9 cellular contexts compared by ENCODE assay signal in genomic region chr1:46036894-46037596, GRCh38.
DNase-seq lines count a peak whose midpoint lies in the region; ATAC-seq and TF ChIP-seq lines count a peak whose summit lies in the region.
"Had no signal": no experiment of that assay in that cellular context is flagged by ENCODE, and none has a peak within 500 bp of the region (broad histone marks: within the 10 kb centered on the region; RNA-seq: fewer than 3 reads in every experiment).

No MANE protein-coding gene starts in this region.

- H3K27me3 ChIP-seq in Loucy (ENCODE audit: insufficient read depth, low read length, poor library complexity, severe bottlenecking) (no peaks in the 10 kb centered on the region), suprapubic skin (no peaks in the 10 kb centered on the region)

- no peak overlapping the region for H2AFZ ChIP-seq in Loucy (ENCODE audit: low read length)

- H3F3A ChIP-seq in Loucy (ENCODE audit: low read depth): no peaks in the 10 kb centered on the region

- no peak overlapping the region for H3K4me3 ChIP-seq in Loucy (ENCODE audit: low read length, poor library complexity, severe bottlenecking)
- H3K4me3 ChIP-seq in foreskin fibroblast (ENCODE audit: low read depth in 1 of 2, low read length in 2 of 2): no peak overlapping the region
- no peak overlapping the region for H3K4me3 ChIP-seq in suprapubic skin
- H3K4me3 ChIP-seq: skin epidermis had no signal

- H3K9ac ChIP-seq in Loucy (ENCODE audit: low read depth, low read length, poor library complexity, severe bottlenecking): no peak overlapping the region

- H3K36me3 ChIP-seq in Loucy (ENCODE audit: insufficient read depth, low read length) (peaks cover 49% of the 10 kb centered on the region; the same call in 1 of the 2 replicates), suprapubic skin (peaks cover 21% of the 10 kb centered on the region)

- 17% methylated on average over 9 of the region's 9 CpGs for WGBS in suprapubic skin

- H3K4me1 ChIP-seq in Loucy (ENCODE audit: insufficient read depth, low read length, poor library complexity, severe bottlenecking) (peaks cover 9% of the 10 kb centered on the region), suprapubic skin (peaks cover 11% of the 10 kb centered on the region)

- H4K20me1 ChIP-seq in Loucy (ENCODE audit: insufficient read depth, low read length, poor library complexity, severe bottlenecking): no peaks in the 10 kb centered on the region

- no peak for TF ChIP-seq EP300 in suprapubic skin (IDR thresholded peaks at IDR 0.05)

- no peaks in the 10 kb centered on the region for H3K79me2 ChIP-seq in Loucy (ENCODE audit: insufficient read depth, low read length)

- H3K4me2 ChIP-seq in Loucy (ENCODE audit: low read depth, low read length, poor library complexity, severe bottlenecking): no peak overlapping the region

- H3K9me3 ChIP-seq in Loucy (ENCODE audit: insufficient read depth, low read depth, low read length) (no peaks in the 10 kb centered on the region), suprapubic skin (no peaks in the 10 kb centered on the region)

- TF ChIP-seq CTCF in GM12873 (IDR thresholded peaks at IDR 0.05; ENCODE audit: insufficient read depth, low read depth, low read length, missing control alignments): peak; percentile 98
- peak; percentile 99 for TF ChIP-seq CTCF in Loucy (conservative IDR thresholded peaks at IDR 0.05; ENCODE audit: low read length)
- TF ChIP-seq CTCF in foreskin fibroblast (IDR thresholded peaks at IDR 0.05; ENCODE audit: low read depth, low read length): peak; percentile 95
- peak; percentile 93 for TF ChIP-seq CTCF in suprapubic skin (IDR thresholded peaks at IDR 0.05)

- TF ChIP-seq POLR2A in suprapubic skin (IDR thresholded peaks at IDR 0.05): no peak

- no peaks in the 10 kb centered on the region for H3K9me2 ChIP-seq in Loucy (replicated peaks; ENCODE audit: low read depth, low read length)

- peak; percentile 39 to 75 for DNase-seq in SHP77 (lab: John Stamatoyannopoulos, UW)
- peak; percentile 75 for DNase-seq in activated T-helper 9 cell treated with anti-CD3 and anti-CD28 coated beads, Interleukin-2, amount 50 U/mL, for 16 hours (ENCODE audit: low read depth)
- peak; percentile 71 to 93 for DNase-seq in foreskin fibroblast
- peak in 54 of 56 donors; percentile 10 to 92 (median 69) for DNase-seq in nucleus accumbens (lab: John Stamatoyannopoulos, UW)
- peak; percentile 87 to 92 for DNase-seq in suprapubic skin (ENCODE audit: low spot score in 2 of 2)

- no peak overlapping the region for H3K27ac ChIP-seq in suprapubic skin
- H3K27ac ChIP-seq: skin epidermis had no signal

- ATAC-seq in HG03025 (IDR thresholded peaks at IDR 0.05; ENCODE audit: low FRiP score, unreplicated experiment): no peak
